Comparison of ENCODE assay signal across 20 cellular contexts in the genomic region with DNA sequence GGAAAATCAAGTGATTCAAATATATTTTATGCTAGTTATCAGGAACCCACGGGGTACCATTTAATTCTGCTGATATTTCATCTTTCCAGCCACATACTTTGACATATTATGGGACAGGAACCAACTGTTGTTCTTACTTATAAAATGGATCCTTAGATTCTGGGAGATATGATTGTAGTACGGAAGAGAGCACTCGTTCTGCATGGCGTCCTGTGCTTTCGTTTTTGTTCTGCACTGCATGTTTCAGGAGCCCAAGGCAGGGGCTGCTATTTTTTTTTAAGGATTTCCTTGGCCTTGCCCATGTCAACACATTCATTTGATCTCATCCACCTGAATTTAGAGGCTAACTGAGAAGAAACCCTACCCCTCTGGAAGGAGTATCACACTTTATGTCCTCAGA.
"Had no signal": no experiment of that assay in that cellular context is flagged by ENCODE, and none has a peak within 500 bp of the region (broad histone marks: within the 10 kb centered on the region; RNA-seq: fewer than 3 reads in every experiment).

No MANE protein-coding gene starts in this region.

- H3K27me3 Mint-ChIP-seq: activated B cell treated with CpG ODN at 0.5 μM for 24 hours; stimulated activated naive CD8-positive, alpha-beta T cell treated with anti-CD3 and anti-CD28 coated beads, Interleukin-15, amount 100 ng/mL, for 72 hours had no signal

- H3K36me3 Mint-ChIP-seq: activated naive CD8-positive, alpha-beta T cell treated with anti-CD3 and anti-CD28 coated beads, Interleukin-2, amount 10 ng/mL, durations not matched to agents 7 days and 5 days; stimulated activated effector memory CD8-positive, alpha-beta T cell treated with anti-CD3 and anti-CD28 coated beads, Interleukin-12 subunit alpha, Interleukin-12 subunit beta, amount 100 ng/mL, for 72 hours had no signal

- H3K4me3 Mint-ChIP-seq: activated B cell treated with CpG ODN at 0.5 μM for 24 hours; activated CD4-positive, alpha-beta T cell treated with anti-CD3 and anti-CD28 coated beads for 36 hours; activated naive CD4-positive, alpha-beta T cell treated with anti-CD3 and anti-CD28 coated beads for 36 hours; activated naive CD8-positive, alpha-beta T cell treated with anti-CD3 and anti-CD28 coated beads, Interleukin-2, amount 10 ng/mL, durations not matched to agents 7 days and 5 days; nephron progenitor cell; stimulated activated effector memory CD8-positive, alpha-beta T cell treated with anti-CD3 and anti-CD28 coated beads, Interleukin-12 subunit alpha, Interleukin-12 subunit beta, amount 100 ng/mL, for 72 hours; stimulated activated naive CD8-positive, alpha-beta T cell treated with anti-CD3 and anti-CD28 coated beads, Interleukin-15, amount 100 ng/mL, for 72 hours had no signal

- ATAC-seq: activated CD4-positive, alpha-beta T cell treated with anti-CD3 and anti-CD28 coated beads for 36 hours; lower lobe of right lung; mucosa of descending colon; sciatic nerve; stimulated activated effector memory CD8-positive, alpha-beta T cell treated with anti-CD3 and anti-CD28 coated beads, Interleukin-12 subunit alpha, Interleukin-12 subunit beta, amount 100 ng/mL, for 72 hours; stimulated activated naive CD8-positive, alpha-beta T cell treated with anti-CD3 and anti-CD28 coated beads, Interleukin-15, amount 100 ng/mL, for 72 hours had no signal

- H3K27ac Mint-ChIP-seq: activated B cell treated with CpG ODN at 0.5 μM for 24 hours; activated CD4-positive, alpha-beta T cell treated with anti-CD3 and anti-CD28 coated beads for 36 hours; activated naive CD4-positive, alpha-beta T cell treated with anti-CD3 and anti-CD28 coated beads for 36 hours; activated naive CD8-positive, alpha-beta T cell treated with anti-CD3 and anti-CD28 coated beads, Interleukin-2, amount 10 ng/mL, durations not matched to agents 7 days and 5 days; nephron progenitor cell; stimulated activated effector memory CD8-positive, alpha-beta T cell treated with anti-CD3 and anti-CD28 coated beads, Interleukin-12 subunit alpha, Interleukin-12 subunit beta, amount 100 ng/mL, for 72 hours; stimulated activated naive CD8-positive, alpha-beta T cell treated with anti-CD3 and anti-CD28 coated beads, Interleukin-15, amount 100 ng/mL, for 72 hours had no signal

- H3K9me3 Mint-ChIP-seq: activated B cell treated with CpG ODN at 0.5 μM for 24 hours; activated naive CD4-positive, alpha-beta T cell treated with anti-CD3 and anti-CD28 coated beads for 36 hours; activated naive CD8-positive, alpha-beta T cell treated with anti-CD3 and anti-CD28 coated beads, Interleukin-2, amount 10 ng/mL, durations not matched to agents 7 days and 5 days; nephron progenitor cell; stimulated activated effector memory CD8-positive, alpha-beta T cell treated with anti-CD3 and anti-CD28 coated beads, Interleukin-12 subunit alpha, Interleukin-12 subunit beta, amount 100 ng/mL, for 72 hours; stimulated activated naive CD8-positive, alpha-beta T cell treated with anti-CD3 and anti-CD28 coated beads, Interleukin-15, amount 100 ng/mL, for 72 hours had no signal

- H3K4me1 Mint-ChIP-seq: activated B cell treated with CpG ODN at 0.5 μM for 24 hours; activated CD4-positive, alpha-beta T cell treated with anti-CD3 and anti-CD28 coated beads for 36 hours; activated naive CD8-positive, alpha-beta T cell treated with anti-CD3 and anti-CD28 coated beads, Interleukin-2, amount 10 ng/mL, durations not matched to agents 7 days and 5 days; nephron progenitor cell; stimulated activated effector memory CD8-positive, alpha-beta T cell treated with anti-CD3 and anti-CD28 coated beads, Interleukin-12 subunit alpha, Interleukin-12 subunit beta, amount 100 ng/mL, for 72 hours; stimulated activated naive CD8-positive, alpha-beta T cell treated with anti-CD3 and anti-CD28 coated beads, Interleukin-15, amount 100 ng/mL, for 72 hours had no signal

- DNase-seq: activated B cell treated with CpG ODN at 0.5 μM for 24 hours; activated CD4-positive, alpha-beta T cell treated with anti-CD3 and anti-CD28 coated beads for 36 hours; activated CD4-positive, alpha-beta T cell treated with anti-CD3 and anti-CD28 coated beads, Interleukin-2, amount 50 U/mL, for 48 hours; activated naive CD4-positive, alpha-beta T cell treated with anti-CD3 and anti-CD28 coated beads for 36 hours; activated naive CD8-positive, alpha-beta T cell treated with anti-CD3 and anti-CD28 coated beads, Interleukin-2, amount 10 ng/mL, durations not matched to agents 7 days and 5 days; activated T-cell treated with anti-CD3 and anti-CD28 coated beads, Interleukin-2, amount 50 U/mL, for 48 hours; amniotic stem cell; colonic mucosa; kidney; lower lobe of right lung; mesendoderm; mucosa of descending colon; nephron progenitor cell; small intestine; stimulated activated CD4-positive, alpha-beta T cell treated with anti-CD3 and anti-CD28 coated beads, Interleukin-2, amount 100 ng/mL, for 24 hours; stimulated activated naive CD8-positive, alpha-beta T cell treated with anti-CD3 and anti-CD28 coated beads, Interleukin-15, amount 100 ng/mL, for 72 hours; T-helper 9 cell; tibial artery had no signal
